ENCODE assay signal across 1 cellular context in the genomic region with DNA sequence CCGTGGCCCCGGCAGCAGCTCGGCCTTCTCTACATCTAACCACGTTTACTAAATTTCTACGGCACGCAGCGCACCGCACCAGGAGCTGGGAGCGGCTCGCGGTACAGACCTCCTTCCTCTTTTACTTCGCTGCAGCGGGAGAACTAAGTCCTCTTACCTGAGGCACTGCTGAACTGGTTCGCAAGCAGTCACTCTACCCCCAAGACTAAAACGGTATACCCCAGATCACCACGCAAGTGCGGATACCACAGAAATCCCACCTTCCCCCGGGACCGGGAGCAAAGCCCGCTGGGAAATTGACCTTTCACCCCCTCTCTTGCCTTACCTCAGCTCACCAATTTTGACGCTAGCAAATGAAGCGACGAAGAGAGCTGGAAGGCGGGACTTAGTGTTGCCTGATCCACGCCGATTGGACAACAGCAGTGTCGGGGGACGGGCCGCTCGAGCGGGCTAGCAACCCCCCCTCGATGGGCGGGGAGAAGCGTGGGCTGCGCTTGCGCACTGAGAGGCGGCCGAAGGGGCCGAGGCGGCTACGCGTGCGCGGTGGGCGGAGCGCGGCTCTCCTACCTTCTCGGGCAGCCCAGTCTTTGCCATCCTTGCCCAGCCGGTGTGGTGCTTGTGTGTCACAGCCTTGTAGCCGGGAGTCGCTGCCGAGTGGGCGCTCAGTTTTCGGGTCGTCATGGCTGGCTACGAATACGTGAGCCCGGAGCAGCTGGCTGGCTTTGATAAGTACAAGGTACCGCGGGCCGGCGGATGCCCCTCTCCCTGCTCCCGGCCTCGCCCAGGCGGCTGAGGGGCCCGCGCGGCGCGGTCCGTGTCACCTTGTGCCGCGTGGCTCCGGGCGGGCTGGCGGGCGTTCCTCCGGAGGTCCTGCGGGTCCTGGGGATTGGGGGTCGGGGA.
TF ChIP-seq lines count a peak whose summit lies in the region.

A gene with protein sequence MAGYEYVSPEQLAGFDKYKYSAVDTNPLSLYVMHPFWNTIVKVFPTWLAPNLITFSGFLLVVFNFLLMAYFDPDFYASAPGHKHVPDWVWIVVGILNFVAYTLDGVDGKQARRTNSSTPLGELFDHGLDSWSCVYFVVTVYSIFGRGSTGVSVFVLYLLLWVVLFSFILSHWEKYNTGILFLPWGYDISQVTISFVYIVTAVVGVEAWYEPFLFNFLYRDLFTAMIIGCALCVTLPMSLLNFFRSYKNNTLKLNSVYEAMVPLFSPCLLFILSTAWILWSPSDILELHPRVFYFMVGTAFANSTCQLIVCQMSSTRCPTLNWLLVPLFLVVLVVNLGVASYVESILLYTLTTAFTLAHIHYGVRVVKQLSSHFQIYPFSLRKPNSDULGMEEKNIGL (plus strand): TSS at position 590 of the 900 bp plus-strand sequence. CDS start 90 bp downstream, at position 680.

TF ChIP-seq in GM12878, 131 proteins besides CTCF, POLR2A, EP300 and RAD21 (continued from another document):
- TF ChIP-seq, protein P1, sequence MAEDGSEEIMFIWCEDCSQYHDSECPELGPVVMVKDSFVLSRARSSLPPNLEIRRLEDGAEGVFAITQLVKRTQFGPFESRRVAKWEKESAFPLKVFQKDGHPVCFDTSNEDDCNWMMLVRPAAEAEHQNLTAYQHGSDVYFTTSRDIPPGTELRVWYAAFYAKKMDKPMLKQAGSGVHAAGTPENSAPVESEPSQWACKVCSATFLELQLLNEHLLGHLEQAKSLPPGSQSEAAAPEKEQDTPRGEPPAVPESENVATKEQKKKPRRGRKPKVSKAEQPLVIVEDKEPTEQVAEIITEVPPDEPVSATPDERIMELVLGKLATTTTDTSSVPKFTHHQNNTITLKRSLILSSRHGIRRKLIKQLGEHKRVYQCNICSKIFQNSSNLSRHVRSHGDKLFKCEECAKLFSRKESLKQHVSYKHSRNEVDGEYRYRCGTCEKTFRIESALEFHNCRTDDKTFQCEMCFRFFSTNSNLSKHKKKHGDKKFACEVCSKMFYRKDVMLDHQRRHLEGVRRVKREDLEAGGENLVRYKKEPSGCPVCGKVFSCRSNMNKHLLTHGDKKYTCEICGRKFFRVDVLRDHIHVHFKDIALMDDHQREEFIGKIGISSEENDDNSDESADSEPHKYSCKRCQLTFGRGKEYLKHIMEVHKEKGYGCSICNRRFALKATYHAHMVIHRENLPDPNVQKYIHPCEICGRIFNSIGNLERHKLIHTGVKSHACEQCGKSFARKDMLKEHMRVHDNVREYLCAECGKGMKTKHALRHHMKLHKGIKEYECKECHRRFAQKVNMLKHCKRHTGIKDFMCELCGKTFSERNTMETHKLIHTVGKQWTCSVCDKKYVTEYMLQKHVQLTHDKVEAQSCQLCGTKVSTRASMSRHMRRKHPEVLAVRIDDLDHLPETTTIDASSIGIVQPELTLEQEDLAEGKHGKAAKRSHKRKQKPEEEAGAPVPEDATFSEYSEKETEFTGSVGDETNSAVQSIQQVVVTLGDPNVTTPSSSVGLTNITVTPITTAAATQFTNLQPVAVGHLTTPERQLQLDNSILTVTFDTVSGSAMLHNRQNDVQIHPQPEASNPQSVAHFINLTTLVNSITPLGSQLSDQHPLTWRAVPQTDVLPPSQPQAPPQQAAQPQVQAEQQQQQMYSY (CRISPR knock-in tag; IDR thresholded peaks at IDR 0.05): no peak
- no peak for TF ChIP-seq HDAC2 (IDR thresholded peaks at IDR 0.05)
- TF ChIP-seq SIN3A (IDR thresholded peaks at IDR 0.05; ENCODE audit: low read depth, low read length): peak; percentile 72; the same call in 1 of the 2 replicates
- TF ChIP-seq, protein P2, sequence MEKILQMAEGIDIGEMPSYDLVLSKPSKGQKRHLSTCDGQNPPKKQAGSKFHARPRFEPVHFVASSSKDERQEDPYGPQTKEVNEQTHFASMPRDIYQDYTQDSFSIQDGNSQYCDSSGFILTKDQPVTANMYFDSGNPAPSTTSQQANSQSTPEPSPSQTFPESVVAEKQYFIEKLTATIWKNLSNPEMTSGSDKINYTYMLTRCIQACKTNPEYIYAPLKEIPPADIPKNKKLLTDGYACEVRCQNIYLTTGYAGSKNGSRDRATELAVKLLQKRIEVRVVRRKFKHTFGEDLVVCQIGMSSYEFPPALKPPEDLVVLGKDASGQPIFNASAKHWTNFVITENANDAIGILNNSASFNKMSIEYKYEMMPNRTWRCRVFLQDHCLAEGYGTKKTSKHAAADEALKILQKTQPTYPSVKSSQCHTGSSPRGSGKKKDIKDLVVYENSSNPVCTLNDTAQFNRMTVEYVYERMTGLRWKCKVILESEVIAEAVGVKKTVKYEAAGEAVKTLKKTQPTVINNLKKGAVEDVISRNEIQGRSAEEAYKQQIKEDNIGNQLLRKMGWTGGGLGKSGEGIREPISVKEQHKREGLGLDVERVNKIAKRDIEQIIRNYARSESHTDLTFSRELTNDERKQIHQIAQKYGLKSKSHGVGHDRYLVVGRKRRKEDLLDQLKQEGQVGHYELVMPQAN (conservative IDR thresholded peaks at IDR 0.05): peak; percentile 89
- TF ChIP-seq RELA (IDR thresholded peaks at IDR 0.05; ENCODE audit: borderline replicate concordance, partially characterized antibody): peak; percentile 81
- TF ChIP-seq STAT1 (conservative IDR thresholded peaks at IDR 0.05): 0 out of 2 replicates have a peak, but pooled peaks have one; percentile 68
- TF ChIP-seq, protein P3, sequence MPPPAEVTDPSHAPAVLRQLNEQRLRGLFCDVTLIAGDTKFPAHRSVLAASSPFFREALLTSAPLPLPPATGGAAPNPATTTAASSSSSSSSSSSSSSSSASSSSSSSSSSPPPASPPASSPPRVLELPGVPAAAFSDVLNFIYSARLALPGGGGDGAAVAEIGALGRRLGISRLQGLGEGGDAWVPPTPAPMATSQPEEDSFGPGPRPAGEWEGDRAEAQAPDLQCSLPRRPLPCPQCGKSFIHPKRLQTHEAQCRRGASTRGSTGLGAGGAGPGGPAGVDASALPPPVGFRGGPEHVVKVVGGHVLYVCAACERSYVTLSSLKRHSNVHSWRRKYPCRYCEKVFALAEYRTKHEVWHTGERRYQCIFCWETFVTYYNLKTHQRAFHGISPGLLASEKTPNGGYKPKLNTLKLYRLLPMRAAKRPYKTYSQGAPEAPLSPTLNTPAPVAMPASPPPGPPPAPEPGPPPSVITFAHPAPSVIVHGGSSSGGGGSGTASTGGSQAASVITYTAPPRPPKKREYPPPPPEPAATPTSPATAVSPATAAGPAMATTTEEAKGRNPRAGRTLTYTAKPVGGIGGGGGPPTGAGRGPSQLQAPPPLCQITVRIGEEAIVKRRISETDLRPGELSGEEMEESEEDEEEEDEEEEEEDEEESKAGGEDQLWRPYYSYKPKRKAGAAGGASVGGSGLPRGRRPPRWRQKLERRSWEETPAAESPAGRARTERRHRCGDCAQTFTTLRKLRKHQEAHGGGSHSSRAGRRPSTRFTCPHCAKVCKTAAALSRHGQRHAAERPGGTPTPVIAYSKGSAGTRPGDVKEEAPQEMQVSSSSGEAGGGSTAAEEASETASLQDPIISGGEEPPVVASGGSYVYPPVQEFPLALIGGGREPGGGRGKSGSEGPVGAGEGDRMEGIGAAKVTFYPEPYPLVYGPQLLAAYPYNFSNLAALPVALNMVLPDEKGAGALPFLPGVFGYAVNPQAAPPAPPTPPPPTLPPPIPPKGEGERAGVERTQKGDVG (CRISPR knock-in tag; IDR thresholded peaks at IDR 0.05): no peak
- TF ChIP-seq SPI1 (IDR thresholded peaks at IDR 0.05; ENCODE audit: borderline replicate concordance, insufficient read depth, low read depth, low read length): no peak
- no peak for TF ChIP-seq YBX1 (IDR thresholded peaks at IDR 0.05)
- no peak for TF ChIP-seq NFYA (IDR thresholded peaks at IDR 0.05; ENCODE audit: borderline replicate concordance, low read depth, low read length)
- peak; percentile 77 for TF ChIP-seq SMAD5 (IDR thresholded peaks at IDR 0.05; ENCODE audit: low read depth)
- TF ChIP-seq, protein P4, sequence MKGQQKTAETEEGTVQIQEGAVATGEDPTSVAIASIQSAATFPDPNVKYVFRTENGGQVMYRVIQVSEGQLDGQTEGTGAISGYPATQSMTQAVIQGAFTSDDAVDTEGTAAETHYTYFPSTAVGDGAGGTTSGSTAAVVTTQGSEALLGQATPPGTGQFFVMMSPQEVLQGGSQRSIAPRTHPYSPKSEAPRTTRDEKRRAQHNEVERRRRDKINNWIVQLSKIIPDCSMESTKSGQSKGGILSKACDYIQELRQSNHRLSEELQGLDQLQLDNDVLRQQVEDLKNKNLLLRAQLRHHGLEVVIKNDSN (IDR thresholded peaks at IDR 0.05; ENCODE audit: borderline replicate concordance, extremely low read length, insufficient read depth, low read depth, low read length): no peak
- TF ChIP-seq IKZF2 (IDR thresholded peaks at IDR 0.05): peak; percentile 82 to 84
- TF ChIP-seq CEBPB (IDR thresholded peaks at IDR 0.05; ENCODE audit: borderline replicate concordance in 1 of 2, low read depth in 2 of 2, low read length in 2 of 2): no peak
- TF ChIP-seq CBX3 (IDR thresholded peaks at IDR 0.05; ENCODE audit: borderline replicate concordance, low read depth): no peak
- no peak for TF ChIP-seq JUNB (IDR thresholded peaks at IDR 0.05)
- TF ChIP-seq MYB (IDR thresholded peaks at IDR 0.05; ENCODE audit: borderline replicate concordance, low read depth, low read length): no peak
- TF ChIP-seq, protein P5, sequence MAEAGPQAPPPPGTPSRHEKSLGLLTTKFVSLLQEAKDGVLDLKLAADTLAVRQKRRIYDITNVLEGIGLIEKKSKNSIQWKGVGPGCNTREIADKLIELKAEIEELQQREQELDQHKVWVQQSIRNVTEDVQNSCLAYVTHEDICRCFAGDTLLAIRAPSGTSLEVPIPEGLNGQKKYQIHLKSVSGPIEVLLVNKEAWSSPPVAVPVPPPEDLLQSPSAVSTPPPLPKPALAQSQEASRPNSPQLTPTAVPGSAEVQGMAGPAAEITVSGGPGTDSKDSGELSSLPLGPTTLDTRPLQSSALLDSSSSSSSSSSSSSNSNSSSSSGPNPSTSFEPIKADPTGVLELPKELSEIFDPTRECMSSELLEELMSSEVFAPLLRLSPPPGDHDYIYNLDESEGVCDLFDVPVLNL (IDR thresholded peaks at IDR 0.05; ENCODE audit: low read depth, low read length): no peak
- TF ChIP-seq ZNF207 (IDR thresholded peaks at IDR 0.05; ENCODE audit: borderline replicate concordance): no peak; the same call in 1 of the 2 replicates
- TF ChIP-seq PAX5 (IDR thresholded peaks at IDR 0.05; ENCODE audit: borderline replicate concordance, low read depth, low read length): 0 out of 2 replicates have a peak, but pooled peaks have one; percentile 28
- TF ChIP-seq, protein P6, sequence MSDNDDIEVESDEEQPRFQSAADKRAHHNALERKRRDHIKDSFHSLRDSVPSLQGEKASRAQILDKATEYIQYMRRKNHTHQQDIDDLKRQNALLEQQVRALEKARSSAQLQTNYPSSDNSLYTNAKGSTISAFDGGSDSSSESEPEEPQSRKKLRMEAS (IDR thresholded peaks at IDR 0.05; ENCODE audit: low read depth, low read length): no peak; the same call in 1 of the 2 replicates
